In the genomic region with DNA sequence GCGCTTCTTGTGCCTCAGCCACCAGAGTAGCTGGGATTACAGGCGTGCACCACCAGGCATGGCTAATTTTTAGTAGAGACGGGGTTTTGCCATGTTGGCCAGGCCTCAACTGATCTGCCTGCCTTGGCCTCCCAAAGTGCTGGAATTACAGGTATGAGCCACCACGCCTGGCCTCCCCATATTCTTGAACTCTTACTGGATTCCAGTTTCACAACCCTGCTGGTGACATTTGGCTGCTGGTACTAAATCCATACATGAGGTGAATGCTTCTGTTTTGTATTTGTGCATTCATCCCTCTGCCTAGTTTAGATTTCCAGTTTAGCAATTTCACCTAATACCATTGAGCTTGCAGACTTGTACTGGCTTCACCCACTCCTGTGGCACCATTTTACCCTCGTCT, we compare ENCODE assay signal across 9 cellular contexts.
"Had no signal": no experiment of that assay in that cellular context is flagged by ENCODE, and none has a peak within 500 bp of the region (broad histone marks: within the 10 kb centered on the region; RNA-seq: fewer than 3 reads in every experiment).

No MANE protein-coding gene starts in this region.

- DNase-seq: GM23248, GOT3, H7, HFFc6, IMR-90 had no signal

- H3K27ac ChIP-seq: GM23248, HL-60 had no signal

- H3K4me1 ChIP-seq: HAP-1 had no signal

- H3K27ac Mint-ChIP-seq: HFFc6 had no signal

- H2AFZ ChIP-seq: GM23248 had no signal

- H3K9me3 ChIP-seq: HAP-1 had no signal

- H3K4me3 Mint-ChIP-seq: HFFc6 had no signal

- ATAC-seq: HCT116, K562 had no signal

- H3K9me3 Mint-ChIP-seq: HFFc6 had no signal

- H3K9ac ChIP-seq: GM23248 had no signal

- H3K4me3 ChIP-seq: GM23248, HAP-1, K562 had no signal
